8 cellular contexts compared by ENCODE assay signal in genomic region chr7:92448185-92448747, GRCh38.
DNase-seq lines count a peak whose midpoint lies in the region; ATAC-seq and TF ChIP-seq lines count a peak whose summit lies in the region.

No MANE protein-coding gene starts in this region.

- DNase-seq in NK-92 treated with Interleukin-12 subunit alpha and Interleukin-12 subunit beta, amount 100 ng/mL, for 24 hours (lab: John Stamatoyannopoulos, UW), result peak; percentile 65
- DNase-seq in NK-92 (lab: John Stamatoyannopoulos, UW; ENCODE audit: unreplicated experiment) (no peak), NCI-H146 treated with DMSO at 0.1 percent for 48 hours (lab: John Stamatoyannopoulos, UW; ENCODE audit: unreplicated experiment) (peak; percentile 72), kidney glomerular epithelial cell (lab: John Stamatoyannopoulos, UW) (peak; percentile 66)
- peak; percentile 71 for DNase-seq in central memory CD4-positive, alpha-beta T cell
- DNase-seq in stimulated activated CD4-positive, alpha-beta T cell treated with anti-CD3 and anti-CD28 coated beads, Interleukin-2, amount 100 ng/mL, for 48 hours, result peak; percentile 35 to 39

- peak overlapping the region; percentile 98 for H3K27ac ChIP-seq in VCaP

- peak; percentile 56 for TF ChIP-seq CTCF in VCaP (conservative IDR thresholded peaks at IDR 0.05)

- ATAC-seq in HG02798 (IDR thresholded peaks at IDR 0.05; ENCODE audit: poor library complexity, unreplicated experiment), result peak; percentile 50
